8 cellular contexts compared by ENCODE assay signal in genomic region chr13:113209336-113209879, GRCh38. TPM values are rescaled to one million over a fixed set of nuclear protein-coding genes. Genes with fewer than 3 reads are reported as not detected.
DNase-seq lines count a peak whose midpoint lies in the region; ATAC-seq and TF ChIP-seq lines count a peak whose summit lies in the region.

Gene CUL4A (plus strand): TSS chr13:113209613. CDS start chr13:113209628, 15 bp downstream.

- H3K27me3 ChIP-seq in mucosa of rectum (ENCODE audit: control insufficient read depth in 2 of 2, insufficient read depth in 2 of 2, low read length in 2 of 2), result no peaks in the 10 kb centered on the region

- peak within 1 kb of the TSS; percentile 95 to 96 for H3K9ac ChIP-seq in mucosa of rectum (ENCODE audit: low read depth in 1 of 2, low read length in 2 of 2)

- DNase-seq in C1 segment of cervical spinal cord (lab: John Stamatoyannopoulos, UW) (peak in 13 of 14 donors; percentile 30 to 87 (median 65)), NCI-H82 treated with DMSO at 0.1 percent for 48 hours (lab: John Stamatoyannopoulos, UW; ENCODE audit: unreplicated experiment) (peak; percentile 48), activated T-cell treated with anti-CD3 and anti-CD28 coated beads for 4 hours (peak; percentile 66), epithelial cell of proximal tubule (ENCODE audit: low read depth) (no peak)
- DNase-seq in stimulated activated CD8-positive, alpha-beta memory T cell treated with anti-CD3 and anti-CD28 coated beads, Interleukin-7, amount 100 ng/mL, for 1 hour (ENCODE audit: low read depth in 2 of 2), result peak; percentile 41 to 50

- H3K4me3 ChIP-seq in epithelial cell of proximal tubule (ENCODE audit: low read depth, low read length) (peak within 1 kb of the TSS; percentile 96), mucosa of rectum (ENCODE audit: low read length in 2 of 2) (peak within 1 kb of the TSS; percentile 75 to 89)

- H3K27ac ChIP-seq in mucosa of rectum (ENCODE audit: low read depth in 2 of 2, low read length in 2 of 2), result peak within 1 kb of the TSS; percentile 99

- peaks cover 12 to 17% of the 10 kb centered on the region in 2 donors for H3K4me1 ChIP-seq in mucosa of rectum (ENCODE audit: control insufficient read depth in 2 of 2, insufficient read depth in 2 of 2, low read length in 2 of 2)

- ATAC-seq in GM19035 (IDR thresholded peaks at IDR 0.05; ENCODE audit: unreplicated experiment) (peak; percentile 42), HG03280 (IDR thresholded peaks at IDR 0.05; ENCODE audit: unreplicated experiment) (peak; percentile 42)

- no peak for TF ChIP-seq CTCF in epithelial cell of proximal tubule (conservative IDR thresholded peaks at IDR 0.05; ENCODE audit: low read depth, low read length)

- no peaks in the 10 kb centered on the region for H3K9me3 ChIP-seq in mucosa of rectum (ENCODE audit: control insufficient read depth in 2 of 2, low read length in 2 of 2)

- peaks cover 4 to 13% of the 10 kb centered on the region in 2 donors for H3K36me3 ChIP-seq in mucosa of rectum (ENCODE audit: control insufficient read depth in 2 of 2, insufficient read depth in 2 of 2, low read length in 2 of 2)

RNA-seq across cellular contexts. Expression of gene CUL4A, which starts in this region (rescaled TPM):
- total RNA-seq in epithelial cell of proximal tubule, result 57.9 and 139 TPM in 2 replicates
